In genomic region chr17:64216385-64217248, GRCh38 we compare ENCODE assay signal across 8 cellular contexts. TPM values are rescaled to one million over a fixed set of nuclear protein-coding genes. Genes with fewer than 3 reads are reported as not detected.
DNase-seq lines count a peak whose midpoint lies in the region; ATAC-seq, FAIRE-seq and TF ChIP-seq lines count a peak whose summit lies in the region.

No MANE protein-coding gene starts in this region.

- H3K9me3 ChIP-seq in right lobe of liver: no peaks in the 10 kb centered on the region

- peak; percentile 68 for ATAC-seq in HG03066 (IDR thresholded peaks at IDR 0.05; ENCODE audit: low read depth, unreplicated experiment)
- ATAC-seq in right lobe of liver: peak; percentile 80 to 88 (median 82)
- ATAC-seq in HG03442 (IDR thresholded peaks at IDR 0.05; ENCODE audit: unreplicated experiment): no peak

- intact Hi-C loops in right lobe of liver (cut with DNase I): no loop called here

- no peak for FAIRE-seq in urothelium cell line (lab: Jason Lieb, UNC)

- H3K4me1 ChIP-seq in right lobe of liver: peaks cover 0 to 19% (median 9%) of the 10 kb centered on the region in 4 donors

- WGBS in right lobe of liver (ENCODE audit: insufficient coverage, low coverage, low lambda C conversion rate, missing lambda C conversion rate): 28% methylated on average over 8 of the region's 11 CpGs

- H3K27ac ChIP-seq in right lobe of liver: peak overlapping the region; percentile 23 to 46 (median 41)

- DNase-seq in EH (ENCODE audit: low read depth): peak; percentile 70
- peak; percentile 54 for DNase-seq in astrocyte of the hippocampus (ENCODE audit: low read depth, low spot score)
- DNase-seq in right lobe of liver: peak; percentile 29 to 74 (median 69)
- no peak for DNase-seq in midbrain (lab: John Stamatoyannopoulos, UW)
- DNase-seq in urothelium cell line (ENCODE audit: low spot score): no peak
- no peak for DNase-seq in activated gamma-delta T cell treated with Interleukin-2 at 50 U/mL for 16 hours

- H3K36me3 ChIP-seq in right lobe of liver: peaks cover 0 to 21% (median 4%) of the 10 kb centered on the region in 4 donors

- peak in 3 of 4 donors; percentile 13 to 31 (median 25) for TF ChIP-seq CTCF in right lobe of liver (IDR thresholded peaks at IDR 0.05)

- H3K4me3 ChIP-seq in right lobe of liver: no peak overlapping the region

- H3K27me3 ChIP-seq in right lobe of liver: no peaks in the 10 kb centered on the region

- no peak for TF ChIP-seq POLR2A in right lobe of liver (IDR thresholded peaks at IDR 0.05)

RNA-seq across cellular contexts. Expression of gene TEX2, which starts 46.4 kb away (rescaled TPM):
- total RNA-seq in right lobe of liver: 10 to 100 TPM; 29.1 to 46.6 (median 33.7) TPM

Comparison
In these comparisons a context has a peak if more than half of its experiments do, and no peak if none do; other contexts are left out.
1. DNase-seq: peak in EH (single experiment), astrocyte of the hippocampus (single experiment) and right lobe of liver (3 of 3); none in midbrain (single experiment), urothelium cell line (single experiment) and activated gamma-delta T cell treated with Interleukin-2 at 50 U/mL for 16 hours (single experiment).